In genomic region chr7:1888425-1888824, GRCh38 we compare ENCODE assay signal across 19 cellular contexts.
DNase-seq lines count a peak whose midpoint lies in the region; ATAC-seq, FAIRE-seq and TF ChIP-seq lines count a peak whose summit lies in the region.
"Had no signal": no experiment of that assay in that cellular context is flagged by ENCODE, and none has a peak within 500 bp of the region (broad histone marks: within the 10 kb centered on the region; RNA-seq: fewer than 3 reads in every experiment).

No MANE protein-coding gene starts in this region.

- intact Hi-C loops in CD4-positive, alpha-beta T cell (cut with DNase I, micrococcal nuclease), result no loop called here
- intact Hi-C loops in GM12878 (cut with micrococcal nuclease; ENCODE audit: unreplicated experiment), result no loop called here

- H3K9me3 ChIP-seq in BE2C (no peaks in the 10 kb centered on the region), GM12878 (replicated peaks; ENCODE audit: control insufficient read depth, insufficient read depth, low read length) (no peaks in the 10 kb centered on the region; the same call in 2 of the 3 replicates), mesenchymal stem cell (ENCODE audit: control insufficient read depth, low read length) (no peaks in the 10 kb centered on the region)
- no peaks in the 10 kb centered on the region for H3K9me3 ChIP-seq in CD4-positive, alpha-beta T cell (ENCODE audit: control insufficient read depth, low read length)
- H3K9me3 ChIP-seq: Peyer's patch had no signal

- peaks cover 6% of the 10 kb centered on the region for H3K36me3 ChIP-seq in BE2C
- peaks cover 7 to 24% of the 10 kb centered on the region in 2 experiments; a peak in 3 of 4 replicates for H3K36me3 ChIP-seq in GM12878 (ENCODE audit: control insufficient read depth in 2 of 2, insufficient read depth in 2 of 2, low read length in 1 of 2)
- H3K36me3 ChIP-seq in mesenchymal stem cell (ENCODE audit: control insufficient read depth in 1 of 2, insufficient read depth in 2 of 2, low read depth in 1 of 2, low read length in 2 of 2), result peaks cover 21 to 39% of the 10 kb centered on the region in 2 experiments

- FAIRE-seq in GM12878 (lab: Jason Lieb, UNC), result no peak

- no peak overlapping the region for H3K18ac ChIP-seq in mesenchymal stem cell (ENCODE audit: low read depth in 1 of 2, low read length in 2 of 2)

- H2AFZ ChIP-seq in GM12878 (ENCODE audit: control insufficient read depth, low read depth, low read length) (no peak overlapping the region), mesenchymal stem cell (ENCODE audit: low read depth, low read length) (no peak overlapping the region)

- no peak overlapping the region for H3K9ac ChIP-seq in GM12878 (ENCODE audit: control insufficient read depth, insufficient read depth, low read length)
- no peak overlapping the region for H3K9ac ChIP-seq in mesenchymal stem cell (ENCODE audit: low read length)
- H3K9ac ChIP-seq: BLaER1 had no signal

- CTCF ChIA-PET in CD4-positive, alpha-beta T cell (lab: Charles Lee), result no interaction called here
- CTCF ChIA-PET in GM12878 (lab: Yijun Ruan, JAX), result no interaction called here

- no peak overlapping the region for H4K8ac ChIP-seq in mesenchymal stem cell (ENCODE audit: low read length)

- no peak for TF ChIP-seq EP300 in GM12878 (IDR thresholded peaks at IDR 0.05; ENCODE audit: borderline replicate concordance in 1 of 2, control insufficient read depth in 1 of 2, low read depth in 2 of 2, low read length in 2 of 2)

- no peak for TF ChIP-seq RAD21 in GM12878 (IDR thresholded peaks at IDR 0.05; ENCODE audit: insufficient read depth, low read depth, low read length)

- BruUV-seq in GM12878 (replicated peaks; lab: Mats Ljungman, UMichigan), result no TSS peak

- no peak overlapping the region for H3K23ac ChIP-seq in mesenchymal stem cell (ENCODE audit: low read length in 2 of 2)

- TF ChIP-seq CTCF in BE2C (IDR thresholded peaks at IDR 0.05; ENCODE audit: low read depth, low read length) (no peak), GM12878 (IDR thresholded peaks at IDR 0.05 in 2 of 3, conservative IDR thresholded peaks at IDR 0.05 in 1 of 3; ENCODE audit: control insufficient read depth in 2 of 3, extremely low read depth in 1 of 3, insufficient read depth in 1 of 3, low read depth in 3 of 3, low read length in 3 of 3) (no peak), coronary artery (IDR thresholded peaks at IDR 0.05) (no peak)
- TF ChIP-seq CTCF in CD4-positive, alpha-beta T cell (IDR thresholded peaks at IDR 0.05), result no peak

- H3K4me1 ChIP-seq in BE2C (peaks cover 12% of the 10 kb centered on the region), GM12878 (ENCODE audit: control insufficient read depth, insufficient read depth, low read length) (no peaks in the 10 kb centered on the region), mesenchymal stem cell (ENCODE audit: control insufficient read depth, insufficient read depth, low read depth, low read length) (peaks cover 32% of the 10 kb centered on the region)
- H3K4me1 ChIP-seq: BLaER1, Peyer's patch had no signal

- no peaks in the 10 kb centered on the region for H3K9me3 Mint-ChIP-seq in CD4-positive, alpha-beta T cell
- H3K9me3 Mint-ChIP-seq: IgD-negative memory B cell had no signal

- DNase-seq in BE2C, result peak; percentile 1
- no peak for DNase-seq in CD4-positive, alpha-beta T cell
- no peak for DNase-seq in GM12878 (ENCODE audit: low read depth, low spot score)
- no peak for DNase-seq in mesenchymal stem cell
- no peak for DNase-seq in coronary artery (ENCODE audit: low spot score)
- DNase-seq in ureter (ENCODE audit: low spot score), result no peak
- DNase-seq: DND-41, Karpas-422, NCI-H1694, NCI-H2081, NCI-H2171, NCI-H345, NCI-H526, Peyer's patch, SHP77 had no signal

- SMC1A ChIA-PET in GM12878 (lab: Charles Lee; ENCODE audit: uncharacterized antibody, unreplicated experiment), result no interaction called here

- no peak overlapping the region for H3K4ac ChIP-seq in mesenchymal stem cell (ENCODE audit: low read depth in 1 of 2, low read length in 2 of 2)

- H4K91ac ChIP-seq in mesenchymal stem cell (ENCODE audit: low read length), result peak overlapping the region; percentile 5

- 96% methylated on average over 12 of the region's 12 CpGs for WGBS in GM12878 (ENCODE audit: insufficient coverage, insufficient replicate concordance, low lambda C conversion rate, missing lambda C conversion rate)
- 96% methylated on average over 12 of the region's 12 CpGs for WGBS in mesenchymal stem cell

- no peak overlapping the region for H2BK12ac ChIP-seq in mesenchymal stem cell (ENCODE audit: low read length in 2 of 2)

- H3K79me1 ChIP-seq in mesenchymal stem cell (replicated peaks; ENCODE audit: low read length, poor library complexity, severe bottlenecking), result no peaks in the 10 kb centered on the region

- H3K36me3 Mint-ChIP-seq in CD4-positive, alpha-beta T cell (ENCODE audit: low read depth), result peaks cover 70% of the 10 kb centered on the region

- RAD21 ChIA-PET in GM12878 (lab: Charles Lee; ENCODE audit: unreplicated experiment), result no interaction called here

- no peak for ATAC-seq in CD4-positive, alpha-beta T cell (ENCODE audit: poor library complexity)
- ATAC-seq in GM12878 (no peak), HG03039 (IDR thresholded peaks at IDR 0.05; ENCODE audit: unreplicated experiment) (no peak)

- no peak for TF ChIP-seq POLR2A in GM12878 (IDR thresholded peaks at IDR 0.05; ENCODE audit: low read depth, low read length)

- H3K27me3 ChIP-seq in BE2C (no peaks in the 10 kb centered on the region), GM12878 (replicated peaks in 1 of 2; ENCODE audit: control insufficient read depth in 2 of 2, insufficient read depth in 2 of 2, low read length in 1 of 2) (no peaks in the 10 kb centered on the region), mesenchymal stem cell (ENCODE audit: control insufficient read depth in 1 of 2, insufficient read depth in 1 of 2, low read length in 2 of 2) (no peaks in the 10 kb centered on the region)
- no peaks in the 10 kb centered on the region for H3K27me3 ChIP-seq in CD4-positive, alpha-beta T cell (ENCODE audit: control insufficient read depth, insufficient read depth, low read length)
- H3K27me3 ChIP-seq: BLaER1, Peyer's patch had no signal

- no peak overlapping the region for H3K14ac ChIP-seq in mesenchymal stem cell (ENCODE audit: low read length in 2 of 2)

- H2BK120ac ChIP-seq in mesenchymal stem cell (ENCODE audit: low read depth, low read length), result no peak overlapping the region

- H3K27me3 Mint-ChIP-seq in CD4-positive, alpha-beta T cell, result no peaks in the 10 kb centered on the region
- H3K27me3 Mint-ChIP-seq: CD4-positive, alpha-beta memory T cell; IgD-negative memory B cell had no signal

- no peak overlapping the region for H3K4me3 ChIP-seq in BE2C (ENCODE audit: low read depth, low read length)
- H3K4me3 ChIP-seq in GM12878, result no peak overlapping the region
- no peak overlapping the region for H3K4me3 ChIP-seq in mesenchymal stem cell (ENCODE audit: insufficient read depth in 1 of 2, low read depth in 1 of 2, low read length in 2 of 2)
- no peak overlapping the region for H3K4me3 ChIP-seq in coronary artery
- H3K4me3 ChIP-seq: BLaER1, Peyer's patch had no signal

- peak overlapping the region; percentile 83 for H3K27ac Mint-ChIP-seq in CD4-positive, alpha-beta T cell
- H3K27ac Mint-ChIP-seq: IgD-negative memory B cell had no signal

- no peaks in the 10 kb centered on the region for H4K20me1 ChIP-seq in GM12878 (ENCODE audit: control insufficient read depth, insufficient read depth)

- H3K4me1 Mint-ChIP-seq in CD4-positive, alpha-beta T cell (ENCODE audit: low read depth), result peaks cover 54% of the 10 kb centered on the region

- no peak overlapping the region for H2AK5ac ChIP-seq in mesenchymal stem cell (ENCODE audit: low read length, severe bottlenecking)

- no peaks in the 10 kb centered on the region for H3K79me2 ChIP-seq in GM12878 (ENCODE audit: control insufficient read depth, insufficient read depth, low read length)

- H3K4me3 Mint-ChIP-seq in CD4-positive, alpha-beta T cell, result peak overlapping the region; percentile 31
- H3K4me3 Mint-ChIP-seq: CD4-positive, alpha-beta memory T cell had no signal

- H3K27ac ChIP-seq in CD4-positive, alpha-beta T cell (ENCODE audit: low read depth, low read length), result no peak overlapping the region
- H3K27ac ChIP-seq in GM12878 (ENCODE audit: control insufficient read depth, insufficient read depth) (no peak overlapping the region), mesenchymal stem cell (ENCODE audit: low read length, poor library complexity, severe bottlenecking) (no peak overlapping the region), coronary artery (no peak overlapping the region)
- H3K27ac ChIP-seq: BLaER1, Peyer's patch had no signal

- in situ Hi-C loops in GM12878 (cut with MboI), result no loop called here

- no peak overlapping the region for H3K4me2 ChIP-seq in GM12878 (ENCODE audit: control insufficient read depth, insufficient read depth)
- no peak overlapping the region for H3K4me2 ChIP-seq in mesenchymal stem cell (ENCODE audit: low read length, poor library complexity, severe bottlenecking)
- H3K4me2 ChIP-seq: BLaER1 had no signal

- H2BK15ac ChIP-seq in mesenchymal stem cell (ENCODE audit: low read depth, poor library complexity, severe bottlenecking), result no peak overlapping the region

- POLR2A ChIA-PET in CD4-positive, alpha-beta T cell (lab: Charles Lee), result no interaction called here
- POLR2A ChIA-PET in GM12878 (lab: Charles Lee), result no interaction called here

- H2BK5ac ChIP-seq in mesenchymal stem cell (ENCODE audit: low read depth, low read length, poor library complexity, severe bottlenecking), result no peak overlapping the region

TF ChIP-seq in GM12878, 131 proteins besides CTCF, POLR2A, EP300 and RAD21:
- TF ChIP-seq TCF3 (IDR thresholded peaks at IDR 0.05; ENCODE audit: borderline replicate concordance, insufficient read depth, low read depth, low read length), result 0 out of 2 replicates have a peak, but pooled peaks have one; percentile 48
- no peak for TF ChIP-seq MXI1 (IDR thresholded peaks at IDR 0.05; ENCODE audit: low read depth, low read length)
- peak; percentile 48 for TF ChIP-seq BCL3 (IDR thresholded peaks at IDR 0.05; ENCODE audit: borderline replicate concordance, insufficient read depth, low read depth, low read length, poor library complexity, severe bottlenecking)
